Comparison of ENCODE assay signal across 1 cellular context in genomic region chr2:46067501-46068292, GRCh38.
A peak's percentile ranks its signal among the peaks of the same experiment; 100 is the strongest.
TF ChIP-seq lines count a peak whose summit lies in the region.

No MANE protein-coding gene starts in this region.

TF ChIP-seq in SK-N-SH, 30 proteins besides CTCF, POLR2A, EP300 and RAD21 (continued from another document):
- TF ChIP-seq GABPA (IDR thresholded peaks at IDR 0.05; ENCODE audit: low read depth) (peak; percentile 37), REST (IDR thresholded peaks at IDR 0.05; ENCODE audit: low read depth, low read length) (peak; percentile 57; the same call in 1 of the 2 replicates), MEF2A (IDR thresholded peaks at IDR 0.05; ENCODE audit: borderline replicate concordance, low read depth) (peak; percentile 95), RFX5 (IDR thresholded peaks at IDR 0.05; ENCODE audit: low read length) (no peak), PBX3 (IDR thresholded peaks at IDR 0.05) (peak; percentile 92), NFIC (IDR thresholded peaks at IDR 0.05; ENCODE audit: borderline replicate concordance) (peak; percentile 96), ELF1 (IDR thresholded peaks at IDR 0.05) (peak; percentile 73), POLR2AphosphoS5 (IDR thresholded peaks at IDR 0.05; ENCODE audit: low read depth, low read length) (peak; percentile 93), MXI1 (IDR thresholded peaks at IDR 0.05; ENCODE audit: low read depth, low read length) (no peak), USF1 (IDR thresholded peaks at IDR 0.05; ENCODE audit: borderline replicate concordance, low read depth) (peak; percentile 68), JUND (IDR thresholded peaks at IDR 0.05) (peak; percentile 99), TAF1 (IDR thresholded peaks at IDR 0.05; ENCODE audit: borderline replicate concordance, low read depth, low read length) (peak; percentile 53; the same call in 1 of the 2 replicates), FOXM1 (IDR thresholded peaks at IDR 0.05; ENCODE audit: low read depth) (peak; percentile 97), NRF1 (IDR thresholded peaks at IDR 0.05; ENCODE audit: low read depth, low read length) (no peak), FOSL2 (IDR thresholded peaks at IDR 0.05; ENCODE audit: borderline replicate concordance, low read depth) (peak; percentile 93), SIN3A (IDR thresholded peaks at IDR 0.05; ENCODE audit: borderline replicate concordance, low read depth, low read length) (peak; percentile 82; the same call in 1 of the 2 replicates), TCF12 (IDR thresholded peaks at IDR 0.05) (peak; percentile 98), ZBTB33 (IDR thresholded peaks at IDR 0.05; ENCODE audit: borderline replicate concordance, low read depth) (peak; percentile 92), EZH2phosphoT487 (IDR thresholded peaks at IDR 0.05; ENCODE audit: borderline replicate concordance, low read depth) (no peak), CHD2 (IDR thresholded peaks at IDR 0.05; ENCODE audit: low read length, partially characterized antibody) (no peak), RXRA (IDR thresholded peaks at IDR 0.05; ENCODE audit: borderline replicate concordance, low read depth) (peak; percentile 100), YY1 (IDR thresholded peaks at IDR 0.05; ENCODE audit: low read depth) (no peak), MAX (IDR thresholded peaks at IDR 0.05; ENCODE audit: low read depth) (peak; percentile 90)
